13 cellular contexts compared by ENCODE assay signal in the genomic region with DNA sequence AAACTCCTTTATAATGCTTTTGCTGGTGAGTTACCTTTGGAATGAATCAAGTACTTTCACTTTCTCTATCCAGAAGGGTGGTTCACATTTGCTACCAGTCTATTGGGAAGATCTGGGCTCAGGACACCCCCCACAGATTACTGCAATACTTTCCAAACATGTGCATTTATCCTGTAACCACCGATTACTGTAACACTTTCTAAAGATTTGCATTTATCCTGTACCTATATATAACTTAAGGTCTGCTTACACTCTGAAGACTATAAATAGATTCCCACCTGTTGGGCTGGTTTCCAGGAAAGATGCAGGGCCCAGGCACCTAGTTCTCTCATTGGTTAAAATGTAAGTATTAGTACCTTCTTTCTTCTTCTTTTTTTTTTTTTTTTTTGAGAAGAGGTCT.
DNase-seq lines count a peak whose midpoint lies in the region; ATAC-seq and TF ChIP-seq lines count a peak whose summit lies in the region.
"Had no signal": no experiment of that assay in that cellular context is flagged by ENCODE, and none has a peak within 500 bp of the region (broad histone marks: within the 10 kb centered on the region; RNA-seq: fewer than 3 reads in every experiment).

No MANE protein-coding gene starts in this region.

- no peak overlapping the region for H3K9ac ChIP-seq in endodermal cell (ENCODE audit: extremely low read depth, low read length, poor library complexity, severe bottlenecking)

- ATAC-seq in GM19324 (IDR thresholded peaks at IDR 0.05; ENCODE audit: low FRiP score, unreplicated experiment) (peak; percentile 75), HG03064 (IDR thresholded peaks at IDR 0.05; ENCODE audit: low read depth, unreplicated experiment) (peak; percentile 83), T-helper 17 cell (no peak), GM18858 (IDR thresholded peaks at IDR 0.05; ENCODE audit: unreplicated experiment) (no peak)
- ATAC-seq in stimulated activated effector memory CD8-positive, alpha-beta T cell treated with anti-CD3 and anti-CD28 coated beads, Interleukin-12 subunit alpha, Interleukin-12 subunit beta, amount 100 ng/mL, for 72 hours = no peak

- no peaks in the 10 kb centered on the region for H3K27me3 ChIP-seq in esophagus muscularis mucosa
- no peaks in the 10 kb centered on the region for H3K27me3 ChIP-seq in endodermal cell (ENCODE audit: control insufficient read depth, insufficient read depth, low read length, poor library complexity, severe bottlenecking)
- H3K27me3 ChIP-seq: tibial nerve had no signal

- H3K4me1 ChIP-seq in esophagus muscularis mucosa (no peaks in the 10 kb centered on the region), endodermal cell (ENCODE audit: control insufficient read depth, insufficient read depth, low read length) (no peaks in the 10 kb centered on the region)
- H3K4me1 ChIP-seq: tibial nerve had no signal

- H3K36me3 Mint-ChIP-seq in Calu3 (ENCODE audit: insufficient read depth, unreplicated experiment) = no peaks in the 10 kb centered on the region
- no peaks in the 10 kb centered on the region for H3K36me3 Mint-ChIP-seq in stimulated activated effector memory CD8-positive, alpha-beta T cell treated with anti-CD3 and anti-CD28 coated beads, Interleukin-12 subunit alpha, Interleukin-12 subunit beta, amount 100 ng/mL, for 72 hours
- H3K36me3 Mint-ChIP-seq in endodermal cell (ENCODE audit: low read depth) = no peaks in the 10 kb centered on the region
- no peaks in the 10 kb centered on the region for H3K36me3 Mint-ChIP-seq in T-helper 17 cell (ENCODE audit: low read depth)
- H3K36me3 Mint-ChIP-seq: CD14-positive monocyte had no signal

- DNase-seq in Calu3 (no peak), esophagus muscularis mucosa (ENCODE audit: extremely low spot score) (peak; percentile 8), endodermal cell (no peak), T-helper 17 cell (no peak)
- DNase-seq in stimulated activated effector memory CD8-positive, alpha-beta T cell treated with anti-CD3 and anti-CD28 coated beads, Interleukin-12 subunit alpha, Interleukin-12 subunit beta, amount 100 ng/mL, for 72 hours (ENCODE audit: low spot score in 2 of 2) = no peak
- DNase-seq: NCI-H2081 treated with DMSO at 0.1 percent for 48 hours; stimulated activated CD4-positive, alpha-beta T cell treated with anti-CD3 and anti-CD28 coated beads, Interleukin-4, amount 100 ng/mL, for 1 hour had no signal

- H3K4me3 Mint-ChIP-seq in Calu3 (ENCODE audit: low read depth, unreplicated experiment) (peak overlapping the region; percentile 45), endodermal cell (no peak overlapping the region), T-helper 17 cell (no peak overlapping the region)
- H3K4me3 Mint-ChIP-seq in stimulated activated effector memory CD8-positive, alpha-beta T cell treated with anti-CD3 and anti-CD28 coated beads, Interleukin-12 subunit alpha, Interleukin-12 subunit beta, amount 100 ng/mL, for 72 hours = no peak overlapping the region
- H3K4me3 Mint-ChIP-seq: T-helper 1 cell treated with Interleukin-12 subunit alpha and Interleukin-12 subunit beta and Interleukin-4 antibody, amounts not matched to agents 30 μg/mL and 1 μg/mL, for 36 hours had no signal

- TF ChIP-seq CTCF in Calu3 (IDR thresholded peaks at IDR 0.05; ENCODE audit: unreplicated experiment) (no peak), esophagus muscularis mucosa (IDR thresholded peaks at IDR 0.05) (no peak), endodermal cell (conservative IDR thresholded peaks at IDR 0.05) (no peak)

- H3K9me3 ChIP-seq in esophagus muscularis mucosa (no peaks in the 10 kb centered on the region), endodermal cell (ENCODE audit: control insufficient read depth, low read length) (no peaks in the 10 kb centered on the region), T-helper 17 cell (ENCODE audit: control insufficient read depth, low read length, poor library complexity, severe bottlenecking) (no peaks in the 10 kb centered on the region)

- intact Hi-C loops in Calu3 (cut with micrococcal nuclease; ENCODE audit: unreplicated experiment) = no loop called here
- intact Hi-C loops in esophagus muscularis mucosa (cut with DNase I) = no loop called here

- no peaks in the 10 kb centered on the region for H3K36me3 ChIP-seq in esophagus muscularis mucosa
- H3K36me3 ChIP-seq in endodermal cell (ENCODE audit: control insufficient read depth, insufficient read depth, low read length) = no peaks in the 10 kb centered on the region
- H3K36me3 ChIP-seq: tibial nerve had no signal

- CTCF ChIA-PET in Calu3 (lab: Charles Lee) = interaction anchor here (0.7 to 1.5 kb wide), 3 partner anchors 15 to 164 kb away, joined by 3 to 5 read pairs (median 4); no protein-coding TSS in a partner anchor

- H3K4me1 Mint-ChIP-seq in Calu3 (ENCODE audit: low read depth, unreplicated experiment) (peaks cover 10% of the 10 kb centered on the region), endodermal cell (no peaks in the 10 kb centered on the region), T-helper 17 cell (peaks cover 6% of the 10 kb centered on the region)
- peaks cover 4% of the 10 kb centered on the region for H3K4me1 Mint-ChIP-seq in stimulated activated effector memory CD8-positive, alpha-beta T cell treated with anti-CD3 and anti-CD28 coated beads, Interleukin-12 subunit alpha, Interleukin-12 subunit beta, amount 100 ng/mL, for 72 hours
- H3K4me1 Mint-ChIP-seq: CD14-positive monocyte had no signal

- H3K27ac Mint-ChIP-seq in Calu3 (ENCODE audit: unreplicated experiment) (peak overlapping the region; percentile 5), endodermal cell (no peak overlapping the region), T-helper 17 cell (no peak overlapping the region)
- no peak overlapping the region for H3K27ac Mint-ChIP-seq in stimulated activated effector memory CD8-positive, alpha-beta T cell treated with anti-CD3 and anti-CD28 coated beads, Interleukin-12 subunit alpha, Interleukin-12 subunit beta, amount 100 ng/mL, for 72 hours
- H3K27ac Mint-ChIP-seq: T-helper 1 cell treated with Interleukin-12 subunit alpha and Interleukin-12 subunit beta and Interleukin-4 antibody, amounts not matched to agents 30 μg/mL and 1 μg/mL, for 36 hours had no signal

- H3K27ac ChIP-seq in esophagus muscularis mucosa (replicated peaks in 1 of 4) = no peak overlapping the region
- no peak overlapping the region for H3K27ac ChIP-seq in endodermal cell (ENCODE audit: low read depth, low read length)

- TF ChIP-seq POLR2A in esophagus muscularis mucosa (IDR thresholded peaks at IDR 0.05; ENCODE audit: low read depth) = no peak

- H3K9me3 Mint-ChIP-seq in Calu3 (ENCODE audit: low read depth, unreplicated experiment) (peaks cover 6% of the 10 kb centered on the region), endodermal cell (peaks cover 2% of the 10 kb centered on the region)
- H3K9me3 Mint-ChIP-seq in stimulated activated effector memory CD8-positive, alpha-beta T cell treated with anti-CD3 and anti-CD28 coated beads, Interleukin-12 subunit alpha, Interleukin-12 subunit beta, amount 100 ng/mL, for 72 hours = peaks cover 3% of the 10 kb centered on the region
- H3K9me3 Mint-ChIP-seq: T-helper 1 cell treated with Interleukin-12 subunit alpha and Interleukin-12 subunit beta and Interleukin-4 antibody, amounts not matched to agents 30 μg/mL and 1 μg/mL, for 36 hours had no signal

- WGBS in esophagus muscularis mucosa = 52% methylated on average over 1 of the region's 1 CpG
- WGBS in endodermal cell (ENCODE audit: insufficient coverage in 1 of 2, insufficient read length in 1 of 2), 2 experiments = 84% methylated on average over 1 of the region's 1 CpG; no CpG with 5 or more reads in 1 of the 2 experiments

- BruUV-seq in Calu3 (replicated peaks; lab: Mats Ljungman, UMichigan) = no TSS peak

- no peak for TF ChIP-seq EP300 in esophagus muscularis mucosa (IDR thresholded peaks at IDR 0.05)

- H3K4me3 ChIP-seq in esophagus muscularis mucosa (no peak overlapping the region), endodermal cell (ENCODE audit: low read length) (no peak overlapping the region)
- H3K4me3 ChIP-seq: tibial nerve had no signal

- H3K27me3 Mint-ChIP-seq in Calu3 (ENCODE audit: unreplicated experiment) (no peaks in the 10 kb centered on the region), endodermal cell (ENCODE audit: insufficient read depth) (peaks cover 2% of the 10 kb centered on the region), T-helper 17 cell (no peaks in the 10 kb centered on the region)

Comparison
In these comparisons a context has a peak if more than half of its experiments do, and no peak if none do; other contexts are left out.
1. ATAC-seq: peak in GM19324 (single experiment) and HG03064 (single experiment); none in stimulated activated effector memory CD8-positive, alpha-beta T cell treated with anti-CD3 and anti-CD28 coated beads, Interleukin-12 subunit alpha, Interleukin-12 subunit beta, amount 100 ng/mL, for 72 hours (single experiment), T-helper 17 cell (single experiment) and GM18858 (single experiment).